ENCODE assay signal across 12 cellular contexts in the genomic region with DNA sequence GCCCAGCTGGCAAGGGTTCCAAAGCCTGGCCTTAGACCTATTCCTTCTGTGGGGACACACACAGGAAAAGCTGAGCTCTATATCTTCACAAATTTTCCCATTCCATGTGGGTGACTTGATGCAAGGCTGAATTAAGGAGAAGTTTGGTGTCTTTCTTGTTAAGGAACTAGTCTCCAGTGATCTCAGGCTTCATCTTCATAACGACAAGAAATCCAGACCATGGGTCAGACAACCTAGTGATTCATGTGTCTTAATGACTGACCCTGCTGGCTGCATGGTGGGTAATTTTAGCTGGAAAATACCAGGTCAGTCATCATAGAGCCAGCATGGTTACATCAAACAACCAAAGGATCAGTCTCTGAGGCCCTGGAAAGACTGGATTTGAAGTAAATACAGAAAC.
DNase-seq lines count a peak whose midpoint lies in the region; ATAC-seq, FAIRE-seq and TF ChIP-seq lines count a peak whose summit lies in the region.
"Had no signal": no experiment of that assay in that cellular context is flagged by ENCODE, and none has a peak within 500 bp of the region (broad histone marks: within the 10 kb centered on the region; RNA-seq: fewer than 3 reads in every experiment).

No MANE protein-coding gene starts in this region.

- H3K27me3 ChIP-seq in HCT116 (ENCODE audit: insufficient read depth, low read length) (no peaks in the 10 kb centered on the region), Panc1 (ENCODE audit: control insufficient read depth, insufficient read depth, low read length) (no peaks in the 10 kb centered on the region), dorsolateral prefrontal cortex (no peaks in the 10 kb centered on the region)

- no peak for FAIRE-seq in D721Med (lab: Jason Lieb, UNC)
- FAIRE-seq: endometrium had no signal

- CTCF ChIA-PET in HCT116 (lab: Charles Lee), result no interaction called here
- CTCF ChIA-PET in Panc1 (lab: Charles Lee), result no interaction called here

- POLR2A ChIA-PET in HCT116 (lab: Charles Lee) (no interaction called here), Panc1 (lab: Charles Lee) (no interaction called here)

- H3K36me3 ChIP-seq in HCT116 (ENCODE audit: control insufficient read depth in 1 of 2, insufficient read depth in 2 of 2, low read length in 2 of 2) (no peaks in the 10 kb centered on the region), Panc1 (ENCODE audit: control insufficient read depth, insufficient read depth, low read length) (no peaks in the 10 kb centered on the region)

- H2AFZ ChIP-seq in HCT116 (ENCODE audit: low read depth, low read length, poor library complexity, severe bottlenecking), result peak overlapping the region; percentile 51

- H3K4me1 ChIP-seq in HCT116 (ENCODE audit: control insufficient read depth in 1 of 2, insufficient read depth in 2 of 2, low read length in 2 of 2) (no peaks in the 10 kb centered on the region), Panc1 (ENCODE audit: control insufficient read depth, insufficient read depth, low read length) (peaks cover 14% of the 10 kb centered on the region)

- ATAC-seq in HCT116 (no peak), Panc1 (peak; percentile 63), HG03457 (IDR thresholded peaks at IDR 0.05; ENCODE audit: unreplicated experiment) (no peak)

- H3K9me3 ChIP-seq in HCT116 (ENCODE audit: control insufficient read depth in 1 of 2, insufficient read depth in 1 of 2, low read depth in 1 of 2, low read length in 2 of 2) (peaks cover 0 to 4% of the 10 kb centered on the region in 2 experiments; a peak in 1 of 4 replicates), Panc1 (ENCODE audit: control insufficient read depth, insufficient read depth, low read depth, low read length) (0 out of 2 replicates have a peak, but pooled peaks cover 2% of the 10 kb centered on the region)

- RAD21 ChIA-PET in HCT116 (lab: Charles Lee; ENCODE audit: low non-redundant PET in 1 of 2, low total read pairs in 2 of 2, uncharacterized antibody in 2 of 2, unreplicated experiment in 2 of 2), result no interaction called here

- no peaks in the 10 kb centered on the region for H3K79me2 ChIP-seq in HCT116 (ENCODE audit: insufficient read depth, low read length)

- no peak for TF ChIP-seq POLR2A in HCT116 (IDR thresholded peaks at IDR 0.05; ENCODE audit: borderline replicate concordance, extremely low read depth, insufficient read depth, insufficient read length)

- in situ Hi-C loops in Panc1 (cut with HindIII; ENCODE audit: low pct_unique_long_range_greater_than_20kb, low sequenced_read_pairs), result no loop called here

- BruUV-seq in HCT116 (replicated peaks; lab: Mats Ljungman, UMichigan) (no TSS peak), Panc1 (replicated peaks; lab: Mats Ljungman, UMichigan) (no TSS peak)

- H3K27ac ChIP-seq in HCT116 (ENCODE audit: low read depth, low read length) (no peak overlapping the region), Panc1 (ENCODE audit: low read length) (peak overlapping the region; percentile 68; the same call in 1 of the 2 replicates), dorsolateral prefrontal cortex (no peak overlapping the region)

- no peaks in the 10 kb centered on the region for H3K9me2 ChIP-seq in HCT116 (ENCODE audit: insufficient read depth)

- H3K4me2 ChIP-seq in HCT116 (ENCODE audit: low read length), result no peak overlapping the region

- intact Hi-C loops in HCT116 (cut with micrococcal nuclease), result no loop called here
- intact Hi-C loops in Panc1 (cut with micrococcal nuclease; ENCODE audit: unreplicated experiment), result no loop called here
- intact Hi-C loops in dorsolateral prefrontal cortex (cut with DNase I), result no loop called here

- TF ChIP-seq CTCF in HCT116 (IDR thresholded peaks at IDR 0.05 in 2 of 3, conservative IDR thresholded peaks at IDR 0.05 in 1 of 3; ENCODE audit: borderline replicate concordance in 1 of 3, insufficient read depth in 1 of 3, low read depth in 2 of 3, low read length in 2 of 3) (no peak), Panc1 (IDR thresholded peaks at IDR 0.05) (no peak), D721Med (IDR thresholded peaks at IDR 0.05; ENCODE audit: insufficient read depth, missing control alignments) (no peak), dorsolateral prefrontal cortex (IDR thresholded peaks at IDR 0.05 in 54 of 56, conservative IDR thresholded peaks at IDR 0.05 in 2 of 56; ENCODE audit: low read depth in 1 of 56, partially characterized antibody in 56 of 56) (no peak)

- TF ChIP-seq RAD21 in HCT116 (IDR thresholded peaks at IDR 0.05; ENCODE audit: low read depth), result no peak

- DNase-seq in AG08395 (ENCODE audit: low spot score) (peak; percentile 52), HCT116 (ENCODE audit: low read depth, low spot score) (no peak), Panc1 (ENCODE audit: low read depth, low spot score) (no peak), iris pigment epithelial cell (ENCODE audit: low read depth) (peak; percentile 52), D721Med (ENCODE audit: insufficient read length, low spot score) (no peak), dorsolateral prefrontal cortex (no peak)
- DNase-seq in activated CD4-positive, alpha-beta T cell treated with anti-CD3 and anti-CD28 coated beads for 1 hour, result no peak
- DNase-seq: activated naive CD8-positive, alpha-beta T cell treated with anti-CD3 and anti-CD28 coated beads for 36 hours; NCI-H526; stimulated activated naive CD8-positive, alpha-beta T cell treated with anti-CD3 and anti-CD28 coated beads, Interleukin-15, Interleukin-2, amounts not matched to agents 100 U/mL and 50 U/mL, for 24 hours had no signal

- no peak overlapping the region for H3K9ac ChIP-seq in HCT116 (ENCODE audit: low read length)

- H4K20me1 ChIP-seq in HCT116 (ENCODE audit: insufficient read depth), result no peaks in the 10 kb centered on the region

- H3K4me3 ChIP-seq in HCT116 (replicated peaks in 1 of 2; ENCODE audit: low read depth in 1 of 2, low read length in 2 of 2), result no peak overlapping the region
- H3K4me3 ChIP-seq in Panc1 (ENCODE audit: low read depth in 2 of 2, low read length in 2 of 2), result no peak overlapping the region
- H3K4me3 ChIP-seq in dorsolateral prefrontal cortex, result no peak overlapping the region

TF ChIP-seq in HCT116, 20 proteins besides CTCF, POLR2A, EP300 and RAD21 (continues in another document):
- TF ChIP-seq SIN3A (IDR thresholded peaks at IDR 0.05; ENCODE audit: low read depth) (no peak), POLR2AphosphoS5 (IDR thresholded peaks at IDR 0.05; ENCODE audit: low read depth, low read length) (no peak), SP1 (IDR thresholded peaks at IDR 0.05; ENCODE audit: low read depth) (no peak), ZBTB33 (IDR thresholded peaks at IDR 0.05; ENCODE audit: extremely low read depth, insufficient replicate concordance, low read length) (no peak), YY1 (IDR thresholded peaks at IDR 0.05; ENCODE audit: extremely low read depth, insufficient replicate concordance, low read depth, low read length) (no peak), FOSL1 (IDR thresholded peaks at IDR 0.05; ENCODE audit: low read depth) (no peak), ELF1 (IDR thresholded peaks at IDR 0.05; ENCODE audit: borderline replicate concordance, low read depth) (no peak), EZH2phosphoT487 (IDR thresholded peaks at IDR 0.05; ENCODE audit: borderline replicate concordance) (no peak), TCF7L2 (IDR thresholded peaks at IDR 0.05; ENCODE audit: borderline replicate concordance, extremely low read depth, insufficient read depth, insufficient read length) (no peak), REST (IDR thresholded peaks at IDR 0.05; ENCODE audit: low read depth) (no peak)
- TF ChIP-seq, protein P1, sequence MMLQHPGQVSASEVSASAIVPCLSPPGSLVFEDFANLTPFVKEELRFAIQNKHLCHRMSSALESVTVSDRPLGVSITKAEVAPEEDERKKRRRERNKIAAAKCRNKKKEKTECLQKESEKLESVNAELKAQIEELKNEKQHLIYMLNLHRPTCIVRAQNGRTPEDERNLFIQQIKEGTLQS (IDR thresholded peaks at IDR 0.05), result no peak

Comparison
In these comparisons a context has a peak if more than half of its experiments do, and no peak if none do; other contexts are left out.
1. DNase-seq: peak in AG08395 (single experiment) and iris pigment epithelial cell (single experiment); none in HCT116 (single experiment), Panc1 (single experiment), D721Med (single experiment), activated CD4-positive, alpha-beta T cell treated with anti-CD3 and anti-CD28 coated beads for 1 hour (single experiment) and dorsolateral prefrontal cortex (0 of 10).